ENCODE assay signal across 6 cellular contexts in the genomic region with DNA sequence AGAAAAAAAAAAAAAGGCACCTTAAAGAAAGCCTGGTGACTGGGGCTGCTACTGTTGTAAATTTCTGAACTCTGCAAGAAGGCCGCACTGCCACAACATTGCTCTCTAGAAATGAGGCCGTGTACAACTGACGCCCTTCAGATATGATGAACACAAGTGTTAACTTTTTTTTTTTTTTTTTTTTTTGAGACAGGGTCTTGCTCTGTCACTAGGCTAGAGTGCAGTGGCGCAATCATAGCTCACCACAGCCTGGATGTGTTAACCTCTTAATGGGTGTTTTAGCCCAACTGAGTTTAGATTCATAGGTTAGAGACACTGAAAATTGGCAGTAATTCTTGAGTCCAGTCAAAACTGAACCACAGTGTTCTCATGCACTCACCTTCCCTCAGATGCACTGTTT. TPM values are rescaled to one million over a fixed set of nuclear protein-coding genes. Genes with fewer than 3 reads are reported as not detected.
"Had no signal": no experiment of that assay in that cellular context is flagged by ENCODE, and none has a peak within 500 bp of the region (broad histone marks: within the 10 kb centered on the region; RNA-seq: fewer than 3 reads in every experiment).

No MANE protein-coding gene starts in this region.

RNA-seq across cellular contexts. Expression of gene ACR, which starts 42.2 kb away (rescaled TPM):
- total RNA-seq: epithelial cell of proximal tubule; esophagus squamous epithelium; gastroesophageal sphincter; naive thymus-derived CD8-positive, alpha-beta T cell; temporal lobe; vagina had no signal
